ENCODE assay signal across 18 cellular contexts in genomic region chr5:82359286-82359685, GRCh38.
DNase-seq lines count a peak whose midpoint lies in the region; ATAC-seq and TF ChIP-seq lines count a peak whose summit lies in the region.
"Had no signal": no experiment of that assay in that cellular context is flagged by ENCODE, and none has a peak within 500 bp of the region (broad histone marks: within the 10 kb centered on the region; RNA-seq: fewer than 3 reads in every experiment).

No MANE protein-coding gene starts in this region.

- no peak for ATAC-seq in HCT116
- ATAC-seq: activated naive CD4-positive, alpha-beta T cell treated with anti-CD3 and anti-CD28 coated beads, Interleukin-2, amount 50 U/mL, for 72 hours; HepG2; left colon; Right ventricle myocardium inferior had no signal

- TF ChIP-seq CTCF in HCT116 (IDR thresholded peaks at IDR 0.05 in 2 of 3, conservative IDR thresholded peaks at IDR 0.05 in 1 of 3; ENCODE audit: borderline replicate concordance in 1 of 3, insufficient read depth in 1 of 3, low read depth in 2 of 3, low read length in 2 of 3): no peak
- no peak for TF ChIP-seq CTCF in ascending aorta (IDR thresholded peaks at IDR 0.05)
- TF ChIP-seq CTCF in fibroblast of mammary gland (conservative IDR thresholded peaks at IDR 0.05; ENCODE audit: control insufficient read depth, insufficient read depth, low read depth, low read length): no peak
- TF ChIP-seq CTCF in neural progenitor cell (IDR thresholded peaks at IDR 0.05): no peak
- no peak for TF ChIP-seq CTCF in suprapubic skin (IDR thresholded peaks at IDR 0.05)

- DNase-seq in HCT116 (ENCODE audit: low read depth, low spot score): no peak
- no peak for DNase-seq in ascending aorta (ENCODE audit: low spot score in 2 of 2)
- peak; percentile 52 for DNase-seq in fibroblast of mammary gland (ENCODE audit: low read depth)
- DNase-seq in neural progenitor cell (ENCODE audit: low spot score): no peak
- DNase-seq in UCSD-AML1 (lab: John Stamatoyannopoulos, UW; ENCODE audit: unreplicated experiment): no peak
- DNase-seq in NCI-H1694 treated with DMSO at 0.1 percent for 48 hours (lab: John Stamatoyannopoulos, UW): no peak
- no peak for DNase-seq in activated CD4-positive, alpha-beta memory T cell treated with anti-CD3 and anti-CD28 coated beads, Interleukin-2, amount 10 ng/mL, durations not matched to agents 7 days and 5 days
- no peak for DNase-seq in suprapubic skin (ENCODE audit: low spot score in 2 of 2)
- DNase-seq: activated CD4-positive, CD25-positive, alpha-beta regulatory T cell treated with anti-CD3 and anti-CD28 coated beads, Interleukin-2, amount 50 U/mL, for 72 hours; HCEC 1CT; left colon; midbrain; NCI-H146; NCI-H774; nucleus accumbens had no signal

- H3K36me3 Mint-ChIP-seq in neural progenitor cell: no peaks in the 10 kb centered on the region
- H3K36me3 Mint-ChIP-seq in activated CD4-positive, alpha-beta memory T cell treated with anti-CD3 and anti-CD28 coated beads, Interleukin-2, amount 10 ng/mL, durations not matched to agents 7 days and 5 days (ENCODE audit: low read depth): peaks cover 3% of the 10 kb centered on the region
- H3K36me3 Mint-ChIP-seq: activated naive CD4-positive, alpha-beta T cell treated with anti-CD3 and anti-CD28 coated beads, Interleukin-2, amount 50 U/mL, for 72 hours had no signal

- no peak overlapping the region for H3K27ac Mint-ChIP-seq in neural progenitor cell
- no peak overlapping the region for H3K27ac Mint-ChIP-seq in activated CD4-positive, alpha-beta memory T cell treated with anti-CD3 and anti-CD28 coated beads, Interleukin-2, amount 10 ng/mL, durations not matched to agents 7 days and 5 days

- intact Hi-C loops in HCT116 (cut with micrococcal nuclease): loop anchor here (10.0 kb wide), 4 partner anchors 556 to 1356 kb away; partner anchors contain the start of genes TMEM167A and XRCC4
- intact Hi-C loops in ascending aorta (cut with DNase I): loop anchor here (5.0 to 10.0 kb wide), 2 partner anchors 946 to 1203 kb away; no protein-coding TSS in a partner anchor

- H3F3A ChIP-seq in neural progenitor cell (ENCODE audit: low read depth): no peaks in the 10 kb centered on the region

- TF ChIP-seq RAD21 in HCT116 (IDR thresholded peaks at IDR 0.05; ENCODE audit: low read depth): no peak

- H3K27me3 Mint-ChIP-seq in neural progenitor cell (ENCODE audit: insufficient read depth, low read depth): peaks cover 4% of the 10 kb centered on the region
- peaks cover 2% of the 10 kb centered on the region for H3K27me3 Mint-ChIP-seq in activated CD4-positive, alpha-beta memory T cell treated with anti-CD3 and anti-CD28 coated beads, Interleukin-2, amount 10 ng/mL, durations not matched to agents 7 days and 5 days

- BruUV-seq in HCT116 (replicated peaks; lab: Mats Ljungman, UMichigan): no TSS peak

- RAD21 ChIA-PET in HCT116 (lab: Charles Lee; ENCODE audit: low non-redundant PET in 1 of 2, low total read pairs in 2 of 2, uncharacterized antibody in 2 of 2, unreplicated experiment in 2 of 2): no interaction called here

- H4K20me1 ChIP-seq in HCT116 (ENCODE audit: insufficient read depth) (no peaks in the 10 kb centered on the region), neural progenitor cell (ENCODE audit: low read depth) (no peaks in the 10 kb centered on the region)

- H3K36me3 ChIP-seq in HCT116 (ENCODE audit: control insufficient read depth in 1 of 2, insufficient read depth in 2 of 2, low read length in 2 of 2): no peaks in the 10 kb centered on the region
- H3K36me3 ChIP-seq in ascending aorta: no peaks in the 10 kb centered on the region
- no peaks in the 10 kb centered on the region for H3K36me3 ChIP-seq in neural progenitor cell
- H3K36me3 ChIP-seq in suprapubic skin: no peaks in the 10 kb centered on the region

- POLR2A ChIA-PET in HCT116 (lab: Charles Lee): no interaction called here
- POLR2A ChIA-PET in activated CD4-positive, alpha-beta memory T cell treated with anti-CD3 and anti-CD28 coated beads, Interleukin-2, amount 10 ng/mL, durations not matched to agents 7 days and 5 days (lab: Charles Lee): no interaction called here

- TF ChIP-seq EP300 in suprapubic skin (IDR thresholded peaks at IDR 0.05): no peak

- no peaks in the 10 kb centered on the region for H3K9me2 ChIP-seq in HCT116 (ENCODE audit: insufficient read depth)

- CTCF ChIA-PET in HCT116 (lab: Charles Lee): no interaction called here
- CTCF ChIA-PET in activated CD4-positive, alpha-beta memory T cell treated with anti-CD3 and anti-CD28 coated beads, Interleukin-2, amount 10 ng/mL, durations not matched to agents 7 days and 5 days (lab: Charles Lee): interaction anchor here (0.6 kb wide), 1 partner anchor 943 kb away, joined by 3 read pairs; no protein-coding TSS in a partner anchor

- no peaks in the 10 kb centered on the region for H3K9me3 Mint-ChIP-seq in neural progenitor cell
- no peaks in the 10 kb centered on the region for H3K9me3 Mint-ChIP-seq in activated CD4-positive, alpha-beta memory T cell treated with anti-CD3 and anti-CD28 coated beads, Interleukin-2, amount 10 ng/mL, durations not matched to agents 7 days and 5 days
- H3K9me3 Mint-ChIP-seq: activated naive CD4-positive, alpha-beta T cell treated with anti-CD3 and anti-CD28 coated beads, Interleukin-2, amount 50 U/mL, for 72 hours had no signal

- no peak overlapping the region for H3K27ac ChIP-seq in HCT116 (ENCODE audit: low read depth, low read length)
- H3K27ac ChIP-seq in ascending aorta: peak overlapping the region; percentile 78 to 84
- no peak overlapping the region for H3K27ac ChIP-seq in neural progenitor cell
- H3K27ac ChIP-seq in suprapubic skin: no peak overlapping the region

- no peak overlapping the region for H3K4me3 ChIP-seq in HCT116 (replicated peaks in 1 of 2; ENCODE audit: low read depth in 1 of 2, low read length in 2 of 2)
- H3K4me3 ChIP-seq in ascending aorta: no peak overlapping the region
- H3K4me3 ChIP-seq in fibroblast of mammary gland (ENCODE audit: control insufficient read depth, low read depth, low read length): no peak overlapping the region
- H3K4me3 ChIP-seq in neural progenitor cell: no peak overlapping the region
- no peak overlapping the region for H3K4me3 ChIP-seq in suprapubic skin

- H3K27me3 ChIP-seq in HCT116 (ENCODE audit: insufficient read depth, low read length): no peaks in the 10 kb centered on the region
- no peaks in the 10 kb centered on the region for H3K27me3 ChIP-seq in ascending aorta
- H3K27me3 ChIP-seq in neural progenitor cell: no peaks in the 10 kb centered on the region
- H3K27me3 ChIP-seq in suprapubic skin: no peaks in the 10 kb centered on the region

- H3K4me2 ChIP-seq in HCT116 (ENCODE audit: low read length): peak overlapping the region; percentile 74
- H3K4me2 ChIP-seq in neural progenitor cell: peak overlapping the region; percentile 40

- WGBS in suprapubic skin: 69% methylated on average over 4 of the region's 4 CpGs

- TF ChIP-seq POLR2A in HCT116 (IDR thresholded peaks at IDR 0.05; ENCODE audit: borderline replicate concordance, extremely low read depth, insufficient read depth, insufficient read length) (no peak), suprapubic skin (IDR thresholded peaks at IDR 0.05) (no peak)

- H3K9ac ChIP-seq in HCT116 (ENCODE audit: low read length): peak overlapping the region; percentile 6
- no peak overlapping the region for H3K9ac ChIP-seq in neural progenitor cell

- peaks cover 32% of the 10 kb centered on the region for H3K4me1 Mint-ChIP-seq in neural progenitor cell
- peaks cover 66% of the 10 kb centered on the region for H3K4me1 Mint-ChIP-seq in activated CD4-positive, alpha-beta memory T cell treated with anti-CD3 and anti-CD28 coated beads, Interleukin-2, amount 10 ng/mL, durations not matched to agents 7 days and 5 days

- H3K4me3 Mint-ChIP-seq in neural progenitor cell: no peak overlapping the region
- H3K4me3 Mint-ChIP-seq in activated CD4-positive, alpha-beta memory T cell treated with anti-CD3 and anti-CD28 coated beads, Interleukin-2, amount 10 ng/mL, durations not matched to agents 7 days and 5 days: no peak overlapping the region

- peaks cover 19 to 90% of the 10 kb centered on the region in 2 experiments for H3K4me1 ChIP-seq in HCT116 (ENCODE audit: control insufficient read depth in 1 of 2, insufficient read depth in 2 of 2, low read length in 2 of 2)
- peaks cover 0 to 26% of the 10 kb centered on the region in 2 donors for H3K4me1 ChIP-seq in ascending aorta
- peaks cover 17% of the 10 kb centered on the region for H3K4me1 ChIP-seq in neural progenitor cell
- peaks cover 32% of the 10 kb centered on the region for H3K4me1 ChIP-seq in suprapubic skin

- 0 out of 2 replicates have a peak, but pooled peaks cover 5% of the 10 kb centered on the region for H3K79me2 ChIP-seq in HCT116 (ENCODE audit: insufficient read depth, low read length)
- H3K79me2 ChIP-seq in neural progenitor cell (ENCODE audit: low read depth): no peaks in the 10 kb centered on the region

- H3K9me3 ChIP-seq in HCT116 (ENCODE audit: control insufficient read depth in 1 of 2, insufficient read depth in 1 of 2, low read depth in 1 of 2, low read length in 2 of 2): no peaks in the 10 kb centered on the region
- no peaks in the 10 kb centered on the region for H3K9me3 ChIP-seq in ascending aorta
- H3K9me3 ChIP-seq in neural progenitor cell (ENCODE audit: low read depth): no peaks in the 10 kb centered on the region
- H3K9me3 ChIP-seq in suprapubic skin: no peaks in the 10 kb centered on the region

- H2AFZ ChIP-seq in HCT116 (ENCODE audit: low read depth, low read length, poor library complexity, severe bottlenecking) (no peak overlapping the region), neural progenitor cell (replicated peaks) (peak overlapping the region; percentile 64)

TF ChIP-seq in HCT116, 20 proteins besides CTCF, POLR2A, EP300 and RAD21 (continues in another document):
- no peak for TF ChIP-seq ZFX (IDR thresholded peaks at IDR 0.05)
- TF ChIP-seq, protein P1, sequence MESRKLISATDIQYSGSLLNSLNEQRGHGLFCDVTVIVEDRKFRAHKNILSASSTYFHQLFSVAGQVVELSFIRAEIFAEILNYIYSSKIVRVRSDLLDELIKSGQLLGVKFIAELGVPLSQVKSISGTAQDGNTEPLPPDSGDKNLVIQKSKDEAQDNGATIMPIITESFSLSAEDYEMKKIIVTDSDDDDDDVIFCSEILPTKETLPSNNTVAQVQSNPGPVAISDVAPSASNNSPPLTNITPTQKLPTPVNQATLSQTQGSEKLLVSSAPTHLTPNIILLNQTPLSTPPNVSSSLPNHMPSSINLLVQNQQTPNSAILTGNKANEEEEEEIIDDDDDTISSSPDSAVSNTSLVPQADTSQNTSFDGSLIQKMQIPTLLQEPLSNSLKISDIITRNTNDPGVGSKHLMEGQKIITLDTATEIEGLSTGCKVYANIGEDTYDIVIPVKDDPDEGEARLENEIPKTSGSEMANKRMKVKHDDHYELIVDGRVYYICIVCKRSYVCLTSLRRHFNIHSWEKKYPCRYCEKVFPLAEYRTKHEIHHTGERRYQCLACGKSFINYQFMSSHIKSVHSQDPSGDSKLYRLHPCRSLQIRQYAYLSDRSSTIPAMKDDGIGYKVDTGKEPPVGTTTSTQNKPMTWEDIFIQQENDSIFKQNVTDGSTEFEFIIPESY (IDR thresholded peaks at IDR 0.05; ENCODE audit: extremely low read depth, insufficient replicate concordance, low read length): no peak
- TF ChIP-seq TCF7L2 (IDR thresholded peaks at IDR 0.05; ENCODE audit: borderline replicate concordance, extremely low read depth, insufficient read depth, insufficient read length): no peak
- TF ChIP-seq CBX3 (IDR thresholded peaks at IDR 0.05; ENCODE audit: low read depth): no peak
- TF ChIP-seq JUND (IDR thresholded peaks at IDR 0.05): no peak

Comparison
In these comparisons a context has a peak if more than half of its experiments do, and no peak if none do; other contexts are left out.
1. H3K27ac ChIP-seq: peak in ascending aorta (2 of 2); none in HCT116 (single experiment), neural progenitor cell (single experiment) and suprapubic skin (single experiment).